Comparison of ENCODE assay signal across 1 cellular context in genomic region chr5:177491429-177491945, GRCh38.
TF ChIP-seq lines count a peak whose summit lies in the region.

No MANE protein-coding gene starts in this region.

TF ChIP-seq in HepG2, 621 proteins besides CTCF, POLR2A, EP300 and RAD21 (continued from another document and continues in another):
- TF ChIP-seq, protein P1, sequence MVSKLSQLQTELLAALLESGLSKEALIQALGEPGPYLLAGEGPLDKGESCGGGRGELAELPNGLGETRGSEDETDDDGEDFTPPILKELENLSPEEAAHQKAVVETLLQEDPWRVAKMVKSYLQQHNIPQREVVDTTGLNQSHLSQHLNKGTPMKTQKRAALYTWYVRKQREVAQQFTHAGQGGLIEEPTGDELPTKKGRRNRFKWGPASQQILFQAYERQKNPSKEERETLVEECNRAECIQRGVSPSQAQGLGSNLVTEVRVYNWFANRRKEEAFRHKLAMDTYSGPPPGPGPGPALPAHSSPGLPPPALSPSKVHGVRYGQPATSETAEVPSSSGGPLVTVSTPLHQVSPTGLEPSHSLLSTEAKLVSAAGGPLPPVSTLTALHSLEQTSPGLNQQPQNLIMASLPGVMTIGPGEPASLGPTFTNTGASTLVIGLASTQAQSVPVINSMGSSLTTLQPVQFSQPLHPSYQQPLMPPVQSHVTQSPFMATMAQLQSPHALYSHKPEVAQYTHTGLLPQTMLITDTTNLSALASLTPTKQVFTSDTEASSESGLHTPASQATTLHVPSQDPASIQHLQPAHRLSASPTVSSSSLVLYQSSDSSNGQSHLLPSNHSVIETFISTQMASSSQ (IDR thresholded peaks at IDR 0.05; ENCODE audit: low read depth): no peak
- TF ChIP-seq, protein P1 (CRISPR knock-in tag; IDR thresholded peaks at IDR 0.05; ENCODE audit: borderline replicate concordance): no peak
- TF ChIP-seq ZNF101 (CRISPR knock-in tag; IDR thresholded peaks at IDR 0.05; ENCODE audit: borderline replicate concordance, low read depth) (no peak), HNRNPLL (IDR thresholded peaks at IDR 0.05; ENCODE audit: low read depth, low read length, poor library complexity, severe bottlenecking) (peak; percentile 8), ZNF232 (CRISPR knock-in tag; IDR thresholded peaks at IDR 0.05; ENCODE audit: borderline replicate concordance) (no peak), ZNF768 (CRISPR knock-in tag; IDR thresholded peaks at IDR 0.05) (peak; percentile 93), MBNL3 (CRISPR knock-in tag; conservative IDR thresholded peaks at IDR 0.05) (no peak), PHF8 (CRISPR knock-in tag; IDR thresholded peaks at IDR 0.05) (0 out of 2 replicates have a peak, but pooled peaks have one; percentile 26), ZSCAN31 (CRISPR knock-in tag; IDR thresholded peaks at IDR 0.05; ENCODE audit: low read depth) (0 out of 2 replicates have a peak, but pooled peaks have one; percentile 38), ARNT2 (CRISPR knock-in tag; IDR thresholded peaks at IDR 0.05; ENCODE audit: low read depth) (peak; percentile 66; the same call in 1 of the 2 replicates), CENPX (CRISPR knock-in tag; IDR thresholded peaks at IDR 0.05) (no peak), ZFP91 (CRISPR knock-in tag; IDR thresholded peaks at IDR 0.05; ENCODE audit: borderline replicate concordance) (peak; percentile 37), ZBTB7B (CRISPR knock-in tag; IDR thresholded peaks at IDR 0.05) (peak; percentile 61; the same call in 1 of the 2 replicates), ZNF564 (CRISPR knock-in tag; IDR thresholded peaks at IDR 0.05) (0 out of 2 replicates have a peak, but pooled peaks have one; percentile 27), SUZ12 (IDR thresholded peaks at IDR 0.05; ENCODE audit: low read depth, low read length) (no peak), MAFK (conservative IDR thresholded peaks at IDR 0.05 in 1 of 2, IDR thresholded peaks at IDR 0.05 in 1 of 2; ENCODE audit: low read length in 2 of 2) (no peak), LRRFIP1 (CRISPR knock-in tag; conservative IDR thresholded peaks at IDR 0.05) (no peak), IRF2 (CRISPR knock-in tag; IDR thresholded peaks at IDR 0.05) (no peak), TBL1XR1 (IDR thresholded peaks at IDR 0.05; ENCODE audit: borderline replicate concordance, low read length, partially characterized antibody) (no peak), GATAD1 (CRISPR knock-in tag; IDR thresholded peaks at IDR 0.05) (peak; percentile 41; the same call in 1 of the 2 replicates), ARNTL (CRISPR knock-in tag; IDR thresholded peaks at IDR 0.05) (no peak), NCOA1 (CRISPR knock-in tag; IDR thresholded peaks at IDR 0.05) (no peak), ZNF207 (IDR thresholded peaks at IDR 0.05; ENCODE audit: borderline replicate concordance) (no peak), ZKSCAN1 (IDR thresholded peaks at IDR 0.05; ENCODE audit: low read length) (no peak), KDM3A (CRISPR knock-in tag; IDR thresholded peaks at IDR 0.05; ENCODE audit: low read depth) (no peak), RFX3 (CRISPR knock-in tag; IDR thresholded peaks at IDR 0.05) (no peak), ZFX (CRISPR knock-in tag; IDR thresholded peaks at IDR 0.05; ENCODE audit: low read depth) (peak; percentile 27; the same call in 1 of the 2 replicates), ZNF225 (CRISPR knock-in tag; IDR thresholded peaks at IDR 0.05) (no peak), NCOR1 (IDR thresholded peaks at IDR 0.05; ENCODE audit: borderline replicate concordance, low read length) (no peak), ZFP36L2 (CRISPR knock-in tag; IDR thresholded peaks at IDR 0.05) (no peak), ZNF691 (CRISPR knock-in tag; IDR thresholded peaks at IDR 0.05; ENCODE audit: borderline replicate concordance, low read depth) (peak; percentile 24; the same call in 1 of the 2 replicates), ARHGAP35 (CRISPR knock-in tag; IDR thresholded peaks at IDR 0.05; ENCODE audit: borderline replicate concordance) (no peak), TRAFD1 (CRISPR knock-in tag; IDR thresholded peaks at IDR 0.05; ENCODE audit: borderline replicate concordance) (no peak), SP4 (CRISPR knock-in tag; IDR thresholded peaks at IDR 0.05) (peak; percentile 72; the same call in 1 of the 2 replicates), CREB1 (IDR thresholded peaks at IDR 0.05) (no peak), CREB1 (CRISPR knock-in tag; IDR thresholded peaks at IDR 0.05) (no peak), MIER2 (CRISPR knock-in tag; IDR thresholded peaks at IDR 0.05) (no peak), MAFG (CRISPR knock-in tag; IDR thresholded peaks at IDR 0.05) (no peak), ZNF251 (CRISPR knock-in tag; IDR thresholded peaks at IDR 0.05) (no peak), ZNF484 (CRISPR knock-in tag; IDR thresholded peaks at IDR 0.05; ENCODE audit: borderline replicate concordance, low read depth) (no peak)
- TF ChIP-seq, protein P2, sequence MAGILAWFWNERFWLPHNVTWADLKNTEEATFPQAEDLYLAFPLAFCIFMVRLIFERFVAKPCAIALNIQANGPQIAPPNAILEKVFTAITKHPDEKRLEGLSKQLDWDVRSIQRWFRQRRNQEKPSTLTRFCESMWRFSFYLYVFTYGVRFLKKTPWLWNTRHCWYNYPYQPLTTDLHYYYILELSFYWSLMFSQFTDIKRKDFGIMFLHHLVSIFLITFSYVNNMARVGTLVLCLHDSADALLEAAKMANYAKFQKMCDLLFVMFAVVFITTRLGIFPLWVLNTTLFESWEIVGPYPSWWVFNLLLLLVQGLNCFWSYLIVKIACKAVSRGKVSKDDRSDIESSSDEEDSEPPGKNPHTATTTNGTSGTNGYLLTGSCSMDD (CRISPR knock-in tag; IDR thresholded peaks at IDR 0.05): no peak
- TF ChIP-seq, protein P3, sequence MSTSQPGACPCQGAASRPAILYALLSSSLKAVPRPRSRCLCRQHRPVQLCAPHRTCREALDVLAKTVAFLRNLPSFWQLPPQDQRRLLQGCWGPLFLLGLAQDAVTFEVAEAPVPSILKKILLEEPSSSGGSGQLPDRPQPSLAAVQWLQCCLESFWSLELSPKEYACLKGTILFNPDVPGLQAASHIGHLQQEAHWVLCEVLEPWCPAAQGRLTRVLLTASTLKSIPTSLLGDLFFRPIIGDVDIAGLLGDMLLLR (CRISPR knock-in tag; IDR thresholded peaks at IDR 0.05): no peak
- TF ChIP-seq, protein P4, sequence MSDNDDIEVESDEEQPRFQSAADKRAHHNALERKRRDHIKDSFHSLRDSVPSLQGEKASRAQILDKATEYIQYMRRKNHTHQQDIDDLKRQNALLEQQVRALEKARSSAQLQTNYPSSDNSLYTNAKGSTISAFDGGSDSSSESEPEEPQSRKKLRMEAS (IDR thresholded peaks at IDR 0.05): peak; percentile 27; the same call in 1 of the 2 replicates
- TF ChIP-seq, protein P5, sequence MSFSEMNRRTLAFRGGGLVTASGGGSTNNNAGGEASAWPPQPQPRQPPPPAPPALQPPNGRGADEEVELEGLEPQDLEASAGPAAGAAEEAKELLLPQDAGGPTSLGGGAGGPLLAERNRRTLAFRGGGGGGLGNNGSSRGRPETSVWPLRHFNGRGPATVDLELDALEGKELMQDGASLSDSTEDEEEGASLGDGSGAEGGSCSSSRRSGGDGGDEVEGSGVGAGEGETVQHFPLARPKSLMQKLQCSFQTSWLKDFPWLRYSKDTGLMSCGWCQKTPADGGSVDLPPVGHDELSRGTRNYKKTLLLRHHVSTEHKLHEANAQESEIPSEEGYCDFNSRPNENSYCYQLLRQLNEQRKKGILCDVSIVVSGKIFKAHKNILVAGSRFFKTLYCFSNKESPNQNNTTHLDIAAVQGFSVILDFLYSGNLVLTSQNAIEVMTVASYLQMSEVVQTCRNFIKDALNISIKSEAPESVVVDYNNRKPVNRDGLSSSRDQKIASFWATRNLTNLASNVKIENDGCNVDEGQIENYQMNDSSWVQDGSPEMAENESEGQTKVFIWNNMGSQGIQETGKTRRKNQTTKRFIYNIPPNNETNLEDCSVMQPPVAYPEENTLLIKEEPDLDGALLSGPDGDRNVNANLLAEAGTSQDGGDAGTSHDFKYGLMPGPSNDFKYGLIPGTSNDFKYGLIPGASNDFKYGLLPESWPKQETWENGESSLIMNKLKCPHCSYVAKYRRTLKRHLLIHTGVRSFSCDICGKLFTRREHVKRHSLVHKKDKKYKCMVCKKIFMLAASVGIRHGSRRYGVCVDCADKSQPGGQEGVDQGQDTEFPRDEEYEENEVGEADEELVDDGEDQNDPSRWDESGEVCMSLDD (CRISPR knock-in tag; IDR thresholded peaks at IDR 0.05; ENCODE audit: borderline replicate concordance): no peak
- TF ChIP-seq, protein P6, sequence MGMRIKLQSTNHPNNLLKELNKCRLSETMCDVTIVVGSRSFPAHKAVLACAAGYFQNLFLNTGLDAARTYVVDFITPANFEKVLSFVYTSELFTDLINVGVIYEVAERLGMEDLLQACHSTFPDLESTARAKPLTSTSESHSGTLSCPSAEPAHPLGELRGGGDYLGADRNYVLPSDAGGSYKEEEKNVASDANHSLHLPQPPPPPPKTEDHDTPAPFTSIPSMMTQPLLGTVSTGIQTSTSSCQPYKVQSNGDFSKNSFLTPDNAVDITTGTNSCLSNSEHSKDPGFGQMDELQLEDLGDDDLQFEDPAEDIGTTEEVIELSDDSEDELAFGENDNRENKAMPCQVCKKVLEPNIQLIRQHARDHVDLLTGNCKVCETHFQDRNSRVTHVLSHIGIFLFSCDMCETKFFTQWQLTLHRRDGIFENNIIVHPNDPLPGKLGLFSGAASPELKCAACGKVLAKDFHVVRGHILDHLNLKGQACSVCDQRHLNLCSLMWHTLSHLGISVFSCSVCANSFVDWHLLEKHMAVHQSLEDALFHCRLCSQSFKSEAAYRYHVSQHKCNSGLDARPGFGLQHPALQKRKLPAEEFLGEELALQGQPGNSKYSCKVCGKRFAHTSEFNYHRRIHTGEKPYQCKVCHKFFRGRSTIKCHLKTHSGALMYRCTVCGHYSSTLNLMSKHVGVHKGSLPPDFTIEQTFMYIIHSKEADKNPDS (CRISPR knock-in tag; IDR thresholded peaks at IDR 0.05): no peak
- TF ChIP-seq, protein P7, sequence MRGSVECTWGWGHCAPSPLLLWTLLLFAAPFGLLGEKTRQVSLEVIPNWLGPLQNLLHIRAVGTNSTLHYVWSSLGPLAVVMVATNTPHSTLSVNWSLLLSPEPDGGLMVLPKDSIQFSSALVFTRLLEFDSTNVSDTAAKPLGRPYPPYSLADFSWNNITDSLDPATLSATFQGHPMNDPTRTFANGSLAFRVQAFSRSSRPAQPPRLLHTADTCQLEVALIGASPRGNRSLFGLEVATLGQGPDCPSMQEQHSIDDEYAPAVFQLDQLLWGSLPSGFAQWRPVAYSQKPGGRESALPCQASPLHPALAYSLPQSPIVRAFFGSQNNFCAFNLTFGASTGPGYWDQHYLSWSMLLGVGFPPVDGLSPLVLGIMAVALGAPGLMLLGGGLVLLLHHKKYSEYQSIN (CRISPR knock-in tag; IDR thresholded peaks at IDR 0.05; ENCODE audit: borderline replicate concordance): no peak
